1 cellular context compared by ENCODE assay signal in the genomic region with DNA sequence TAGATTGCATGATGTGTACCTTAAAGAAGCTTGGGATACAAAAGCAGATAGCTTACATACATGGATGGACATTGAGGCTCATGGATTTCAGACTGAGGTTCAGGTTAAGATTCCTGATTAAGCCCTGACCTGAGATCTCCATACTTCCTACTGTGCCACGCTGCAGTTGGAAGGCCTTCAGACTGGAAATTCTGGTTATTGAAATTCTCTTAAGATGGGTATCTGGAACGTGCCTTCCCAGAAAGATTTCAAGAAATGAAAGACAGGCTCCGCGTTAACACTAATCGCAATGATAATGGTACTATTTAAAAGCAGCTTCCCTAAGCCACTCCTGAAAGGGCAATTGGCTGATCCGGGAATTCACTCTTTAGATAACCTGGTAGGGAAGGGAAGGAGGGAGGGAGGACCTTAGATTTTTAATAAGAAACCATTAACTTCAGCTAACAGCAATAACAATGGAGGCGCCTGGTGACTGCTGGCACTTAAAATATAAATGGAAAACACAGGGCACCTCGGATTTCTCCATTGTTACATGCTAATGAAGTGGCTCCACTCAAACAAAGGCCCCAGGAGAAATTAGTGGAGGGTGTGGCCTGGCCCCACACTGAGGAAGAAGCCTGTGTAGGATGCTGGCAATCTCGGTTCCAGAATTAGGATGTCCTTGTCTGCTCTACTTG.
TF ChIP-seq lines count a peak whose summit lies in the region.

No MANE protein-coding gene starts in this region.

TF ChIP-seq in HepG2, 621 proteins besides CTCF, POLR2A, EP300 and RAD21:
- TF ChIP-seq ZBTB4 (CRISPR knock-in tag; IDR thresholded peaks at IDR 0.05; ENCODE audit: borderline replicate concordance) (no peak), NCOA5 (CRISPR knock-in tag; IDR thresholded peaks at IDR 0.05) (no peak), ZNF616 (CRISPR knock-in tag; IDR thresholded peaks at IDR 0.05; ENCODE audit: low read depth) (no peak), NCOR1 (IDR thresholded peaks at IDR 0.05; ENCODE audit: borderline replicate concordance, low read length) (no peak), ZNF605 (CRISPR knock-in tag; IDR thresholded peaks at IDR 0.05) (no peak), CREB3 (CRISPR knock-in tag; IDR thresholded peaks at IDR 0.05) (no peak), ZNF670 (CRISPR knock-in tag; IDR thresholded peaks at IDR 0.05; ENCODE audit: borderline replicate concordance) (no peak), NR2F6 (IDR thresholded peaks at IDR 0.05) (no peak), NR2F6 (CRISPR knock-in tag; IDR thresholded peaks at IDR 0.05) (no peak)
